ENCODE assay signal across 34 cellular contexts in genomic region chr11:62176766-62177165, GRCh38. TPM values are rescaled to one million over a fixed set of nuclear protein-coding genes. Genes with fewer than 3 reads are reported as not detected.
"Had no signal": no experiment of that assay in that cellular context is flagged by ENCODE, and none has a peak within 500 bp of the region (broad histone marks: within the 10 kb centered on the region; RNA-seq: fewer than 3 reads in every experiment).

No MANE protein-coding gene starts in this region.

- H3K4me3 ChIP-seq: ascending aorta, cardiac muscle cell had no signal

- H3K9me3 ChIP-seq: ascending aorta had no signal

- DNase-seq: activated CD4-positive, alpha-beta memory T cell treated with anti-CD3 and anti-CD28 coated beads, Interleukin-2, amount 10 ng/mL, durations not matched to agents 7 days and 5 days; activated CD4-positive, alpha-beta T cell treated with anti-CD3 and anti-CD28 coated beads for 1 hour; activated CD4-positive, alpha-beta T cell treated with anti-CD3 and anti-CD28 coated beads for 36 hours; activated CD4-positive, alpha-beta T cell treated with anti-CD3 and anti-CD28 coated beads for 48 hours; activated CD4-positive, alpha-beta T cell treated with anti-CD3 and anti-CD28 coated beads, Interleukin-2, amount 10 ng/mL, durations not matched to agents 7 days and 5 days; activated CD4-positive, alpha-beta T cell treated with anti-CD3 and anti-CD28 coated beads, Interleukin-2, amount 50 U/mL, for 48 hours; activated CD4-positive, CD25-positive, alpha-beta regulatory T cell; activated CD8-positive, alpha-beta memory T cell treated with anti-CD3 and anti-CD28 coated beads for 24 hours; activated CD8-positive, alpha-beta memory T cell treated with anti-CD3 and anti-CD28 coated beads, Interleukin-2, amount 10 ng/mL, durations not matched to agents 7 days and 5 days; activated CD8-positive, alpha-beta memory T cell treated with anti-CD3 and anti-CD28 coated beads, Interleukin-2, amount 50 U/mL, for 48 hours; activated CD8-positive, alpha-beta T cell treated with anti-CD3 and anti-CD28 coated beads, Interleukin-2, amount 10 ng/mL, durations not matched to agents 7 days and 5 days; activated effector memory CD4-positive, alpha-beta T cell treated with Interleukin-2 at 50 U/mL for 16 hours; activated gamma-delta T cell; activated naive CD4-positive, alpha-beta T cell treated with anti-CD3 and anti-CD28 coated beads, Interleukin-2, amount 10 ng/mL, durations not matched to agents 7 days and 5 days; activated naive CD4-positive, alpha-beta T cell treated with Interleukin-2 at 50 U/mL for 16 hours; activated naive CD8-positive, alpha-beta T cell treated with anti-CD3 and anti-CD28 coated beads, Interleukin-2, amount 10 ng/mL, durations not matched to agents 7 days and 5 days; activated naive CD8-positive, alpha-beta T cell treated with anti-CD3 and anti-CD28 coated beads, Interleukin-2, amount 50 U/mL, for 24 hours; activated T-cell treated with anti-CD3 and anti-CD28 coated beads, Interleukin-2, amount 50 U/mL, for 24 hours; activated T-cell treated with anti-CD3 and anti-CD28 coated beads, Interleukin-2, amount 50 U/mL, for 48 hours; amygdala; anterior cingulate cortex; caudate nucleus; cerebellar nuclear complex; T-helper 1 cell; T-helper 2 cell; T-helper 9 cell; WERI-Rb-1 had no signal

- H3K4me1 ChIP-seq: ascending aorta had no signal

- ATAC-seq: activated CD4-positive, alpha-beta T cell treated with anti-CD3 and anti-CD28 coated beads for 36 hours; activated CD4-positive, CD25-positive, alpha-beta regulatory T cell treated with anti-CD3 and anti-CD28 coated beads, Interleukin-2, amount 50 U/mL, for 24 hours; activated CD8-positive, alpha-beta memory T cell treated with anti-CD3 and anti-CD28 coated beads, Interleukin-2, amount 10 ng/mL, durations not matched to agents 7 days and 5 days; activated CD8-positive, alpha-beta T cell treated with anti-CD3 and anti-CD28 coated beads, Interleukin-2, amount 10 ng/mL, durations not matched to agents 7 days and 5 days; activated naive CD8-positive, alpha-beta T cell treated with anti-CD3 and anti-CD28 coated beads, Interleukin-2, amount 50 U/mL, for 24 hours; WTC11 had no signal

- H3K36me3 ChIP-seq: ascending aorta, cardiac muscle cell, WERI-Rb-1 had no signal

RNA-seq across cellular contexts. Expression of gene SCGB1D1, which starts 13.2 kb away (rescaled TPM):
- total RNA-seq: activated CD4-positive, alpha-beta memory T cell treated with anti-CD3 and anti-CD28 coated beads, Interleukin-2, amount 10 ng/mL, durations not matched to agents 7 days and 5 days; activated CD4-positive, alpha-beta T cell treated with anti-CD3 and anti-CD28 coated beads for 36 hours; activated CD4-positive, alpha-beta T cell treated with anti-CD3 and anti-CD28 coated beads, Interleukin-2, amount 10 ng/mL, durations not matched to agents 7 days and 5 days; activated CD8-positive, alpha-beta memory T cell treated with anti-CD3 and anti-CD28 coated beads, Interleukin-2, amount 10 ng/mL, durations not matched to agents 7 days and 5 days; activated CD8-positive, alpha-beta T cell treated with anti-CD3 and anti-CD28 coated beads, Interleukin-2, amount 10 ng/mL, durations not matched to agents 7 days and 5 days; activated naive CD8-positive, alpha-beta T cell treated with anti-CD3 and anti-CD28 coated beads, Interleukin-2, amount 10 ng/mL, durations not matched to agents 7 days and 5 days; activated T-helper 2 cell treated with anti-CD3 and anti-CD28 coated beads, Interferon-gamma antibody, Interleukin-2, Interleukin-4, amounts not matched to agents 10 μg/mL and 5 μg/mL and 100 μg/mL, durations not matched to agents 14 hours and 24 hours and 36 hours; ascending aorta; bronchial epithelial cell; cardiac muscle cell; chondrocyte; WTC11 had no signal

RNA-seq across cellular contexts. Expression of gene SCGB2A1, which starts 31.7 kb away (rescaled TPM):
- total RNA-seq: activated CD4-positive, alpha-beta memory T cell treated with anti-CD3 and anti-CD28 coated beads, Interleukin-2, amount 10 ng/mL, durations not matched to agents 7 days and 5 days; activated CD4-positive, alpha-beta T cell treated with anti-CD3 and anti-CD28 coated beads for 36 hours; activated CD4-positive, alpha-beta T cell treated with anti-CD3 and anti-CD28 coated beads, Interleukin-2, amount 10 ng/mL, durations not matched to agents 7 days and 5 days; activated CD8-positive, alpha-beta memory T cell treated with anti-CD3 and anti-CD28 coated beads, Interleukin-2, amount 10 ng/mL, durations not matched to agents 7 days and 5 days; activated CD8-positive, alpha-beta T cell treated with anti-CD3 and anti-CD28 coated beads, Interleukin-2, amount 10 ng/mL, durations not matched to agents 7 days and 5 days; activated naive CD8-positive, alpha-beta T cell treated with anti-CD3 and anti-CD28 coated beads, Interleukin-2, amount 10 ng/mL, durations not matched to agents 7 days and 5 days; activated T-helper 2 cell treated with anti-CD3 and anti-CD28 coated beads, Interferon-gamma antibody, Interleukin-2, Interleukin-4, amounts not matched to agents 10 μg/mL and 5 μg/mL and 100 μg/mL, durations not matched to agents 14 hours and 24 hours and 36 hours; ascending aorta; bronchial epithelial cell; cardiac muscle cell; chondrocyte; WTC11 had no signal
